9 cellular contexts compared by ENCODE assay signal in genomic region chr17:7132511-7133094, GRCh38. TPM values are rescaled to one million over a fixed set of nuclear protein-coding genes. Genes with fewer than 3 reads are reported as not detected.
DNase-seq lines count a peak whose midpoint lies in the region; ATAC-seq and TF ChIP-seq lines count a peak whose summit lies in the region.
"Had no signal": no experiment of that assay in that cellular context is flagged by ENCODE, and none has a peak within 500 bp of the region (broad histone marks: within the 10 kb centered on the region; RNA-seq: fewer than 3 reads in every experiment).

No MANE protein-coding gene starts in this region.

- no peaks in the 10 kb centered on the region for H3K27me3 ChIP-seq in upper lobe of right lung

- DNase-seq in NCI-H1417 (lab: John Stamatoyannopoulos, UW): peak in 2 of 3 experiments; percentile 1 to 13
- no peak for DNase-seq in NCI-H1417 treated with DMSO at 0.1 percent for 48 hours (lab: John Stamatoyannopoulos, UW)
- peak; percentile 85 for DNase-seq in NB4 (ENCODE audit: low read depth)
- DNase-seq in activated naive CD4-positive, alpha-beta T cell treated with Interleukin-2 at 50 U/mL for 16 hours: peak; percentile 59
- DNase-seq in upper lobe of right lung: peak; percentile 55
- no peak for DNase-seq in medulla oblongata (ENCODE audit: extremely low spot score)
- DNase-seq in cerebellar cortex (ENCODE audit: low spot score): no peak

- H3K9me3 ChIP-seq in mesodermal cell (ENCODE audit: control insufficient read depth, low read length) (no peaks in the 10 kb centered on the region), upper lobe of right lung (no peaks in the 10 kb centered on the region)
- H3K9me3 ChIP-seq: SJSA1 had no signal

- ATAC-seq in upper lobe of right lung: peak; percentile 33

- WGBS in mesodermal cell (ENCODE audit: insufficient coverage in 2 of 2), 2 experiments: 28 to 33% methylated on average over 4 to 6 of the region's 7 CpGs

- TF ChIP-seq CTCF in NB4 (IDR thresholded peaks at IDR 0.05; ENCODE audit: low read depth, low read length) (no peak), upper lobe of right lung (IDR thresholded peaks at IDR 0.05) (no peak)

- TF ChIP-seq POLR2A in NB4 (IDR thresholded peaks at IDR 0.05; ENCODE audit: extremely low read depth, insufficient read length): no peak

- H3K36me3 ChIP-seq in mesodermal cell (ENCODE audit: control insufficient read depth, insufficient read depth, low read length) (no peaks in the 10 kb centered on the region), upper lobe of right lung (no peaks in the 10 kb centered on the region)
- H3K36me3 ChIP-seq: SJSA1 had no signal

- intact Hi-C loops in upper lobe of right lung (cut with DNase I): no loop called here

- no peak overlapping the region for H3K4me3 ChIP-seq in NB4 (ENCODE audit: low read depth, low read length)
- H3K4me3 ChIP-seq in mesodermal cell (ENCODE audit: extremely low read depth, insufficient read depth, low read length, poor library complexity, severe bottlenecking): no peak overlapping the region
- H3K4me3 ChIP-seq in upper lobe of right lung: no peak overlapping the region
- H3K4me3 ChIP-seq: SJSA1 had no signal

- H3K27ac ChIP-seq in mesodermal cell (ENCODE audit: low read depth, low read length, severe bottlenecking) (peak overlapping the region; percentile 74), upper lobe of right lung (peak overlapping the region; percentile 51)
- H3K27ac ChIP-seq: SJSA1 had no signal

- H3K4me1 ChIP-seq in mesodermal cell (ENCODE audit: control insufficient read depth, insufficient read depth, low read length, poor library complexity, severe bottlenecking): peaks cover 13% of the 10 kb centered on the region
- peaks cover 3% of the 10 kb centered on the region for H3K4me1 ChIP-seq in upper lobe of right lung
- H3K4me1 ChIP-seq: SJSA1 had no signal

RNA-seq across cellular contexts. Expression of gene ASGR2, which starts 18.0 kb away (rescaled TPM):
- not detected for polyA plus RNA-seq in mesodermal cell (2013, experiment 1 of 2)
- not detected for polyA plus RNA-seq in mesodermal cell (2013, experiment 2 of 2)
- total RNA-seq in upper lobe of right lung: 1.3 TPM
- total RNA-seq: SJSA1 had no signal

RNA-seq across cellular contexts. Expression of gene ASGR1, which starts 46.6 kb away (rescaled TPM):
- 17.1 TPM for polyA plus RNA-seq in mesodermal cell (2013, experiment 1 of 2)
- 15.8 TPM for polyA plus RNA-seq in mesodermal cell (2013, experiment 2 of 2)
- 4.3 TPM for total RNA-seq in upper lobe of right lung

RNA-seq across cellular contexts. Expression of gene CLEC10A, which starts 52.6 kb away (rescaled TPM):
- polyA plus RNA-seq in mesodermal cell (2013, experiment 1 of 2): not detected
- polyA plus RNA-seq in mesodermal cell (2013, experiment 2 of 2): not detected
- 12.6 TPM for total RNA-seq in upper lobe of right lung
- total RNA-seq: SJSA1 had no signal

Comparison
In these comparisons a context has a peak if more than half of its experiments do, and no peak if none do; other contexts are left out.
1. DNase-seq: peak in NCI-H1417 (2 of 3), NB4 (single experiment), activated naive CD4-positive, alpha-beta T cell treated with Interleukin-2 at 50 U/mL for 16 hours (single experiment) and upper lobe of right lung (single experiment); none in NCI-H1417 treated with DMSO at 0.1 percent for 48 hours (single experiment), medulla oblongata (single experiment) and cerebellar cortex (single experiment).